13 cellular contexts compared by ENCODE assay signal in genomic region chr6:11947063-11947462, GRCh38.
A peak's percentile ranks its signal among the peaks of the same experiment; 100 is the strongest.
DNase-seq lines count a peak whose midpoint lies in the region; ATAC-seq and TF ChIP-seq lines count a peak whose summit lies in the region.
"Had no signal": no experiment of that assay in that cellular context is flagged by ENCODE, and none has a peak within 500 bp of the region (broad histone marks: within the 10 kb centered on the region; RNA-seq: fewer than 3 reads in every experiment).

No MANE protein-coding gene starts in this region.

- peaks cover 0 to 2% (median 0%) of the 10 kb centered on the region in 3 donors for H3K27me3 Mint-ChIP-seq in CD14-positive monocyte (ENCODE audit: low read depth in 3 of 3)
- no peaks in the 10 kb centered on the region for H3K27me3 Mint-ChIP-seq in HFFc6 (ENCODE audit: insufficient read depth)
- peaks cover 4% of the 10 kb centered on the region for H3K27me3 Mint-ChIP-seq in memory B cell

- no peaks in the 10 kb centered on the region for H3K36me3 Mint-ChIP-seq in CD14-positive monocyte
- no peaks in the 10 kb centered on the region for H3K36me3 Mint-ChIP-seq in HFFc6 (ENCODE audit: low read depth)
- H3K36me3 Mint-ChIP-seq in memory B cell = no peaks in the 10 kb centered on the region
- H3K36me3 Mint-ChIP-seq: activated naive CD8-positive, alpha-beta T cell; CD4-positive, CD25-positive, alpha-beta regulatory T cell had no signal

- TF ChIP-seq CTCF in CD14-positive monocyte (IDR thresholded peaks at IDR 0.05) (peak; percentile 41), HFFc6 (IDR thresholded peaks at IDR 0.05) (peak; percentile 31), cardiac fibroblast (IDR thresholded peaks at IDR 0.05; ENCODE audit: low read depth, low read length) (peak; percentile 10)

- H3K27ac Mint-ChIP-seq in CD14-positive monocyte = peak overlapping the region in 1 of 7 donors; percentile 62
- no peak overlapping the region for H3K27ac Mint-ChIP-seq in HFFc6
- no peak overlapping the region for H3K27ac Mint-ChIP-seq in memory B cell
- H3K27ac Mint-ChIP-seq: activated naive CD8-positive, alpha-beta T cell; CD4-positive, CD25-positive, alpha-beta regulatory T cell had no signal

- intact Hi-C loops in CD14-positive monocyte (cut with micrococcal nuclease) = no loop called here

- in situ Hi-C loops in HAP-1 (cut with MboI; ENCODE audit: low sequenced_read_pairs) = no loop called here

- H3K4me3 Mint-ChIP-seq in CD14-positive monocyte (no peak overlapping the region), HFFc6 (no peak overlapping the region), memory B cell (no peak overlapping the region)
- H3K4me3 Mint-ChIP-seq: activated naive CD8-positive, alpha-beta T cell; CD4-positive, CD25-positive, alpha-beta regulatory T cell had no signal

- no peak overlapping the region for H3K4me3 ChIP-seq in cardiac fibroblast (replicated peaks in 1 of 2; ENCODE audit: low read depth in 2 of 2, low read length in 2 of 2)
- no peak overlapping the region for H3K4me3 ChIP-seq in HAP-1

- H3K4me1 Mint-ChIP-seq in CD14-positive monocyte (no peaks in the 10 kb centered on the region), HFFc6 (ENCODE audit: low read depth) (no peaks in the 10 kb centered on the region), memory B cell (no peaks in the 10 kb centered on the region)

- H3K9me3 Mint-ChIP-seq in CD14-positive monocyte = peaks cover 0 to 3% (median 0%) of the 10 kb centered on the region in 7 donors
- no peaks in the 10 kb centered on the region for H3K9me3 Mint-ChIP-seq in HFFc6
- H3K9me3 Mint-ChIP-seq in memory B cell = peaks cover 2% of the 10 kb centered on the region

- H3K27me3 ChIP-seq in HAP-1 (ENCODE audit: low read depth) = no peaks in the 10 kb centered on the region

- peak; percentile 56 for ATAC-seq in memory B cell (ENCODE audit: low read depth)

- H3K9me3 ChIP-seq in HAP-1 = peaks cover 2% of the 10 kb centered on the region; the same call in 1 of the 2 replicates

- H3K4me1 ChIP-seq in HAP-1 = no peaks in the 10 kb centered on the region

- DNase-seq in CD14-positive monocyte (ENCODE audit: low spot score) (no peak), HFFc6 (no peak), cardiac fibroblast (ENCODE audit: low read depth in 2 of 2) (no peak), memory B cell (ENCODE audit: low spot score in 2 of 2) (no peak), HAP-1 (ENCODE audit: low spot score in 2 of 2) (no peak), SHP77 treated with DMSO at 0.1 percent for 48 hours (lab: John Stamatoyannopoulos, UW) (no peak), NCI-H2227 treated with DMSO at 0.1 percent for 48 hours (lab: John Stamatoyannopoulos, UW) (no peak)
- DNase-seq: activated CD4-positive, CD25-positive, alpha-beta regulatory T cell treated with anti-CD3 and anti-CD28 coated beads, Interleukin-2, amount 50 U/mL, for 72 hours; caudate nucleus; NCI-H1105; stimulated activated CD4-positive, alpha-beta T cell treated with anti-CD3 and anti-CD28 coated beads, Interleukin-15, amount 100 ng/mL, for 24 hours had no signal

- H3K36me3 ChIP-seq in HAP-1 (replicated peaks) = no peaks in the 10 kb centered on the region
